ENCODE assay signal across 1 cellular context in the genomic region with DNA sequence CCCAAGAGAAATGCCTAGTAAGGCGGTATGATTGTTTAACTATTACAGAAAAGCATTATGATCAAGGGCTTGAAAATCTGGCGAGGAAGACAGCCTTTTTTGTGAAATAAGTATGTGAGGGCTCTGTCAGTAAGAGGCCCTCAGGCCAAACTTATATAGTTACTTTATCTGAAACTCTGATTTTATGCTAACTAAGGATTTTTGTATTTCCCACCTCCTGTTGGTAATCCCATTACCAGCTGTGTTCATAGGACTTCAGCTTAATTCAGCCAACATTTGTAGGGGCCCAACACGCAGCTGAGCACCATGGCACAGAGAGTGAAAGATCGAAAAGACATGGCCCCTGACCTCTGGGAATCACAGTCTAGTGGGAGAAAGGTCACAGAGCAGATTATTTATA.
A peak's percentile ranks its signal among the peaks of the same experiment; 100 is the strongest.
TF ChIP-seq lines count a peak whose summit lies in the region.

No MANE protein-coding gene starts in this region.

TF ChIP-seq in HepG2, 621 proteins besides CTCF, POLR2A, EP300 and RAD21 (continued from another document):
- TF ChIP-seq MAFF (IDR thresholded peaks at IDR 0.05; ENCODE audit: low read depth, low read length): peak; percentile 56; the same call in 1 of the 2 replicates
